In the genomic region with DNA sequence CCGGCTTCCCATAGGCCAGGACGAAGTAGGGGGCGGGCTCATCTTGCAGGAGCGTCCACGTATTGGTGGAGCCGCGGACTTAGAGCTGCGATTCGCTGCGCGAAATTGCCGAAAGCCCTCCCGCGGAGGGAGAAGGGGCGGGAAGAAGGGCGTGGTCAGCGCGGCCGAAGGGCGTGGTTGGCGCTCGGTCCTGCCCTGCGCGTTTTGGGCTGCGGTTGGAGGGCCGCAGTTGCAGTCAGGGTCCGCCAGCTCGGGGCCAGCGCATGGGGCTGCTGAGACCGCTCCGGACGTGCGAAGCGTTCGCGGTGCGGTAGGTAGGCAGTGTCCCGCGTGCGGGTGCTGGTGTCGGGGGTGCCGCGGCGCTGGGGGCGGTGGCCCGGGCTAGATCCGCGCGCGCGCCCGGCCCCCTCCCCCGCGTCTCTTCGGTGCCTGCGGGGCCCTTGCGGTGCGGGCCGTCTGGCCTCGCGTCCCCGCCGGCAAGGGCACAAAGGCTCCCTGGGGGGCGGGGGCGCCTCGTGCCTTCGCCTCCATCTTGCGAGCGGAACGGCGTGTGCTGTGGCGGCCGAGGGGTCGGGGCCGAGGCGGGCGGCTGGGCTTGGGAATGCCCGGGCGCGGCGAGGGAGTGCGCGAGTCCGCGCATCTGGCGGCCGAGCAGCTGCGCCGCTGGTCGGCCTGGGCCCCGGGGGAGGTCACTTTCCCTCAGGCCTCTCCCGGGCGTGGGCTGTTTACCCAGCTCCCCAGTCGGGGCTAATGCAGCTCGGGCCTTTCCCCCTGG, we compare ENCODE assay signal across 1 cellular context.
A peak's percentile ranks its signal among the peaks of the same experiment; 100 is the strongest.
TF ChIP-seq lines count a peak whose summit lies in the region.

A gene with protein sequence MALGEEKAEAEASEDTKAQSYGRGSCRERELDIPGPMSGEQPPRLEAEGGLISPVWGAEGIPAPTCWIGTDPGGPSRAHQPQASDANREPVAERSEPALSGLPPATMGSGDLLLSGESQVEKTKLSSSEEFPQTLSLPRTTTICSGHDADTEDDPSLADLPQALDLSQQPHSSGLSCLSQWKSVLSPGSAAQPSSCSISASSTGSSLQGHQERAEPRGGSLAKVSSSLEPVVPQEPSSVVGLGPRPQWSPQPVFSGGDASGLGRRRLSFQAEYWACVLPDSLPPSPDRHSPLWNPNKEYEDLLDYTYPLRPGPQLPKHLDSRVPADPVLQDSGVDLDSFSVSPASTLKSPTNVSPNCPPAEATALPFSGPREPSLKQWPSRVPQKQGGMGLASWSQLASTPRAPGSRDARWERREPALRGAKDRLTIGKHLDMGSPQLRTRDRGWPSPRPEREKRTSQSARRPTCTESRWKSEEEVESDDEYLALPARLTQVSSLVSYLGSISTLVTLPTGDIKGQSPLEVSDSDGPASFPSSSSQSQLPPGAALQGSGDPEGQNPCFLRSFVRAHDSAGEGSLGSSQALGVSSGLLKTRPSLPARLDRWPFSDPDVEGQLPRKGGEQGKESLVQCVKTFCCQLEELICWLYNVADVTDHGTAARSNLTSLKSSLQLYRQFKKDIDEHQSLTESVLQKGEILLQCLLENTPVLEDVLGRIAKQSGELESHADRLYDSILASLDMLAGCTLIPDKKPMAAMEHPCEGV (plus strand): TSS at position 202 of the 775 bp plus-strand sequence. CDS start 13,029 bp downstream, outside the sequence.

TF ChIP-seq in K562, 482 proteins besides CTCF, POLR2A, EP300 and RAD21 (continued from another document and continues in another):
- TF ChIP-seq, protein P1, sequence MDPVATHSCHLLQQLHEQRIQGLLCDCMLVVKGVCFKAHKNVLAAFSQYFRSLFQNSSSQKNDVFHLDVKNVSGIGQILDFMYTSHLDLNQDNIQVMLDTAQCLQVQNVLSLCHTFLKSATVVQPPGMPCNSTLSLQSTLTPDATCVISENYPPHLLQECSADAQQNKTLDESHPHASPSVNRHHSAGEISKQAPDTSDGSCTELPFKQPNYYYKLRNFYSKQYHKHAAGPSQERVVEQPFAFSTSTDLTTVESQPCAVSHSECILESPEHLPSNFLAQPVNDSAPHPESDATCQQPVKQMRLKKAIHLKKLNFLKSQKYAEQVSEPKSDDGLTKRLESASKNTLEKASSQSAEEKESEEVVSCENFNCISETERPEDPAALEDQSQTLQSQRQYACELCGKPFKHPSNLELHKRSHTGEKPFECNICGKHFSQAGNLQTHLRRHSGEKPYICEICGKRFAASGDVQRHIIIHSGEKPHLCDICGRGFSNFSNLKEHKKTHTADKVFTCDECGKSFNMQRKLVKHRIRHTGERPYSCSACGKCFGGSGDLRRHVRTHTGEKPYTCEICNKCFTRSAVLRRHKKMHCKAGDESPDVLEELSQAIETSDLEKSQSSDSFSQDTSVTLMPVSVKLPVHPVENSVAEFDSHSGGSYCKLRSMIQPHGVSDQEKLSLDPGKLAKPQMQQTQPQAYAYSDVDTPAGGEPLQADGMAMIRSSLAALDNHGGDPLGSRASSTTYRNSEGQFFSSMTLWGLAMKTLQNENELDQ (CRISPR knock-in tag; IDR thresholded peaks at IDR 0.05; ENCODE audit: borderline replicate concordance) = no peak
- TF ChIP-seq JUN (IDR thresholded peaks at IDR 0.05; ENCODE audit: borderline replicate concordance, low read depth, low read length) (no peak), JUN (CRISPR knock-in tag; IDR thresholded peaks at IDR 0.05; ENCODE audit: borderline replicate concordance) (0 out of 2 replicates have a peak, but pooled peaks have one; percentile 46), PHF20 (IDR thresholded peaks at IDR 0.05; ENCODE audit: partially characterized antibody) (no peak), RFX5 (IDR thresholded peaks at IDR 0.05; ENCODE audit: low read depth, low read length) (no peak), YY1 (IDR thresholded peaks at IDR 0.05; ENCODE audit: borderline replicate concordance in 1 of 3, control insufficient read depth in 1 of 3, extremely low read depth in 1 of 3, insufficient read depth in 3 of 3, insufficient read length in 1 of 3, insufficient replicate concordance in 2 of 3, low read depth in 1 of 3, low read length in 2 of 3) (peak; percentile 7 to 75 (median 68)), CBX2 (IDR thresholded peaks at IDR 0.05; ENCODE audit: insufficient read depth, low read length, poor library complexity, severe bottlenecking) (no peak), LEF1 (IDR thresholded peaks at IDR 0.05) (no peak), MAZ (CRISPR knock-in tag; conservative IDR thresholded peaks at IDR 0.05 in 1 of 2, IDR thresholded peaks at IDR 0.05 in 1 of 2) (peak in 1 of 2 experiments; percentile 93; a peak in 2 of 4 replicates), TCF3 (CRISPR knock-in tag; IDR thresholded peaks at IDR 0.05) (no peak), PURB (CRISPR knock-in tag; IDR thresholded peaks at IDR 0.05; ENCODE audit: low read depth) (no peak), KAT7 (CRISPR knock-in tag; IDR thresholded peaks at IDR 0.05; ENCODE audit: borderline replicate concordance) (peak; percentile 82), EGR1 (conservative IDR thresholded peaks at IDR 0.05) (peak; percentile 71), GTF2F1 (IDR thresholded peaks at IDR 0.05; ENCODE audit: low read depth, low read length) (no peak), ZNF507 (tag; conservative IDR thresholded peaks at IDR 0.05) (no peak), ZFP30 (CRISPR knock-in tag; IDR thresholded peaks at IDR 0.05; ENCODE audit: borderline replicate concordance) (no peak), ILK (tag; IDR thresholded peaks at IDR 0.05; ENCODE audit: borderline replicate concordance, low read depth) (no peak), TEAD1 (CRISPR knock-in tag; IDR thresholded peaks at IDR 0.05) (peak in 1 of 2 experiments; percentile 77; a peak in 2 of 4 replicates), LCOR (CRISPR knock-in tag; IDR thresholded peaks at IDR 0.05) (peak; percentile 84; the same call in 1 of the 2 replicates), CBX3 (IDR thresholded peaks at IDR 0.05; ENCODE audit: borderline replicate concordance in 1 of 2, low read length in 2 of 2) (no peak), POLR2AphosphoS2 (IDR thresholded peaks at IDR 0.05; ENCODE audit: low read length) (no peak), ATF1 (CRISPR knock-in tag; IDR thresholded peaks at IDR 0.05) (no peak), ATF1 (tag; IDR thresholded peaks at IDR 0.05) (peak; percentile 59), CHD2 (IDR thresholded peaks at IDR 0.05; ENCODE audit: low read depth, low read length) (peak; percentile 83), TBP (optimal IDR thresholded peaks at IDR 0.05; ENCODE audit: low read depth, low read length) (peak; percentile 77), SAFB2 (IDR thresholded peaks at IDR 0.05; ENCODE audit: borderline replicate concordance, low read depth, low read length, severe bottlenecking) (no peak), TAF7 (tag; IDR thresholded peaks at IDR 0.05) (peak; percentile 25; the same call in 1 of the 2 replicates), POLR2H (tag; IDR thresholded peaks at IDR 0.05; ENCODE audit: low read depth) (peak; percentile 55), HMG20A (CRISPR knock-in tag; conservative IDR thresholded peaks at IDR 0.05) (no peak), ZNF134 (CRISPR knock-in tag; conservative IDR thresholded peaks at IDR 0.05) (no peak), ILF3 (IDR thresholded peaks at IDR 0.05; ENCODE audit: borderline replicate concordance) (peak; percentile 54; the same call in 1 of the 2 replicates), BACH1 (tag; IDR thresholded peaks at IDR 0.05) (no peak), ZFX (CRISPR knock-in tag; IDR thresholded peaks at IDR 0.05) (peak; percentile 91), TBL1XR1 (IDR thresholded peaks at IDR 0.05; ENCODE audit: low read length in 2 of 2) (no peak)
- TF ChIP-seq, protein P2, sequence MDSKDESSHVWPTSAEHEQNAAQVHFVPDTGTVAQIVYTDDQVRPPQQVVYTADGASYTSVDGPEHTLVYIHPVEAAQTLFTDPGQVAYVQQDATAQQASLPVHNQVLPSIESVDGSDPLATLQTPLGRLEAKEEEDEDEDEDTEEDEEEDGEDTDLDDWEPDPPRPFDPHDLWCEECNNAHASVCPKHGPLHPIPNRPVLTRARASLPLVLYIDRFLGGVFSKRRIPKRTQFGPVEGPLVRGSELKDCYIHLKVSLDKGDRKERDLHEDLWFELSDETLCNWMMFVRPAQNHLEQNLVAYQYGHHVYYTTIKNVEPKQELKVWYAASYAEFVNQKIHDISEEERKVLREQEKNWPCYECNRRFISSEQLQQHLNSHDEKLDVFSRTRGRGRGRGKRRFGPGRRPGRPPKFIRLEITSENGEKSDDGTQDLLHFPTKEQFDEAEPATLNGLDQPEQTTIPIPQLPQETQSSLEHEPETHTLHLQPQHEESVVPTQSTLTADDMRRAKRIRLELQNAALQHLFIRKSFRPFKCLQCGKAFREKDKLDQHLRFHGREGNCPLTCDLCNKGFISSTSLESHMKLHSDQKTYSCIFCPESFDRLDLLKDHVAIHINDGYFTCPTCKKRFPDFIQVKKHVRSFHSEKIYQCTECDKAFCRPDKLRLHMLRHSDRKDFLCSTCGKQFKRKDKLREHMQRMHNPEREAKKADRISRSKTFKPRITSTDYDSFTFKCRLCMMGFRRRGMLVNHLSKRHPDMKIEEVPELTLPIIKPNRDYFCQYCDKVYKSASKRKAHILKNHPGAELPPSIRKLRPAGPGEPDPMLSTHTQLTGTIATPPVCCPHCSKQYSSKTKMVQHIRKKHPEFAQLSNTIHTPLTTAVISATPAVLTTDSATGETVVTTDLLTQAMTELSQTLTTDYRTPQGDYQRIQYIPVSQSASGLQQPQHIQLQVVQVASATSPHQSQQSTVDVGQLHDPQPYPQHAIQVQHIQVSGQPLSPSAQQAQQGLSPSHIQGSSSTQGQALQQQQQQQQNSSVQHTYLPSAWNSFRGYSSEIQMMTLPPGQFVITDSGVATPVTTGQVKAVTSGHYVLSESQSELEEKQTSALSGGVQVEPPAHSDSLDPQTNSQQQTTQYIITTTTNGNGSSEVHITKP (IDR thresholded peaks at IDR 0.05; ENCODE audit: partially characterized antibody) = no peak
- TF ChIP-seq, protein P3, sequence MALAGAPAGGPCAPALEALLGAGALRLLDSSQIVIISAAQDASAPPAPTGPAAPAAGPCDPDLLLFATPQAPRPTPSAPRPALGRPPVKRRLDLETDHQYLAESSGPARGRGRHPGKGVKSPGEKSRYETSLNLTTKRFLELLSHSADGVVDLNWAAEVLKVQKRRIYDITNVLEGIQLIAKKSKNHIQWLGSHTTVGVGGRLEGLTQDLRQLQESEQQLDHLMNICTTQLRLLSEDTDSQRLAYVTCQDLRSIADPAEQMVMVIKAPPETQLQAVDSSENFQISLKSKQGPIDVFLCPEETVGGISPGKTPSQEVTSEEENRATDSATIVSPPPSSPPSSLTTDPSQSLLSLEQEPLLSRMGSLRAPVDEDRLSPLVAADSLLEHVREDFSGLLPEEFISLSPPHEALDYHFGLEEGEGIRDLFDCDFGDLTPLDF (CRISPR knock-in tag; IDR thresholded peaks at IDR 0.05) = 0 out of 2 replicates have a peak, but pooled peaks have one; percentile 38
- TF ChIP-seq, protein P4, sequence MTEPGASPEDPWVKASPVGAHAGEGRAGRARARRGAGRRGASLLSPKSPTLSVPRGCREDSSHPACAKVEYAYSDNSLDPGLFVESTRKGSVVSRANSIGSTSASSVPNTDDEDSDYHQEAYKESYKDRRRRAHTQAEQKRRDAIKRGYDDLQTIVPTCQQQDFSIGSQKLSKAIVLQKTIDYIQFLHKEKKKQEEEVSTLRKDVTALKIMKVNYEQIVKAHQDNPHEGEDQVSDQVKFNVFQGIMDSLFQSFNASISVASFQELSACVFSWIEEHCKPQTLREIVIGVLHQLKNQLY (CRISPR knock-in tag; conservative IDR thresholded peaks at IDR 0.05) = no peak
- TF ChIP-seq, protein P5, sequence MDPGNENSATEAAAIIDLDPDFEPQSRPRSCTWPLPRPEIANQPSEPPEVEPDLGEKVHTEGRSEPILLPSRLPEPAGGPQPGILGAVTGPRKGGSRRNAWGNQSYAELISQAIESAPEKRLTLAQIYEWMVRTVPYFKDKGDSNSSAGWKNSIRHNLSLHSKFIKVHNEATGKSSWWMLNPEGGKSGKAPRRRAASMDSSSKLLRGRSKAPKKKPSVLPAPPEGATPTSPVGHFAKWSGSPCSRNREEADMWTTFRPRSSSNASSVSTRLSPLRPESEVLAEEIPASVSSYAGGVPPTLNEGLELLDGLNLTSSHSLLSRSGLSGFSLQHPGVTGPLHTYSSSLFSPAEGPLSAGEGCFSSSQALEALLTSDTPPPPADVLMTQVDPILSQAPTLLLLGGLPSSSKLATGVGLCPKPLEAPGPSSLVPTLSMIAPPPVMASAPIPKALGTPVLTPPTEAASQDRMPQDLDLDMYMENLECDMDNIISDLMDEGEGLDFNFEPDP (CRISPR knock-in tag; IDR thresholded peaks at IDR 0.05) = peak; percentile 63; the same call in 1 of the 2 replicates
- TF ChIP-seq, protein P6, sequence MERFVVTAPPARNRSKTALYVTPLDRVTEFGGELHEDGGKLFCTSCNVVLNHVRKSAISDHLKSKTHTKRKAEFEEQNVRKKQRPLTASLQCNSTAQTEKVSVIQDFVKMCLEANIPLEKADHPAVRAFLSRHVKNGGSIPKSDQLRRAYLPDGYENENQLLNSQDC (CRISPR knock-in tag; IDR thresholded peaks at IDR 0.05) = no peak
- TF ChIP-seq, protein P7, sequence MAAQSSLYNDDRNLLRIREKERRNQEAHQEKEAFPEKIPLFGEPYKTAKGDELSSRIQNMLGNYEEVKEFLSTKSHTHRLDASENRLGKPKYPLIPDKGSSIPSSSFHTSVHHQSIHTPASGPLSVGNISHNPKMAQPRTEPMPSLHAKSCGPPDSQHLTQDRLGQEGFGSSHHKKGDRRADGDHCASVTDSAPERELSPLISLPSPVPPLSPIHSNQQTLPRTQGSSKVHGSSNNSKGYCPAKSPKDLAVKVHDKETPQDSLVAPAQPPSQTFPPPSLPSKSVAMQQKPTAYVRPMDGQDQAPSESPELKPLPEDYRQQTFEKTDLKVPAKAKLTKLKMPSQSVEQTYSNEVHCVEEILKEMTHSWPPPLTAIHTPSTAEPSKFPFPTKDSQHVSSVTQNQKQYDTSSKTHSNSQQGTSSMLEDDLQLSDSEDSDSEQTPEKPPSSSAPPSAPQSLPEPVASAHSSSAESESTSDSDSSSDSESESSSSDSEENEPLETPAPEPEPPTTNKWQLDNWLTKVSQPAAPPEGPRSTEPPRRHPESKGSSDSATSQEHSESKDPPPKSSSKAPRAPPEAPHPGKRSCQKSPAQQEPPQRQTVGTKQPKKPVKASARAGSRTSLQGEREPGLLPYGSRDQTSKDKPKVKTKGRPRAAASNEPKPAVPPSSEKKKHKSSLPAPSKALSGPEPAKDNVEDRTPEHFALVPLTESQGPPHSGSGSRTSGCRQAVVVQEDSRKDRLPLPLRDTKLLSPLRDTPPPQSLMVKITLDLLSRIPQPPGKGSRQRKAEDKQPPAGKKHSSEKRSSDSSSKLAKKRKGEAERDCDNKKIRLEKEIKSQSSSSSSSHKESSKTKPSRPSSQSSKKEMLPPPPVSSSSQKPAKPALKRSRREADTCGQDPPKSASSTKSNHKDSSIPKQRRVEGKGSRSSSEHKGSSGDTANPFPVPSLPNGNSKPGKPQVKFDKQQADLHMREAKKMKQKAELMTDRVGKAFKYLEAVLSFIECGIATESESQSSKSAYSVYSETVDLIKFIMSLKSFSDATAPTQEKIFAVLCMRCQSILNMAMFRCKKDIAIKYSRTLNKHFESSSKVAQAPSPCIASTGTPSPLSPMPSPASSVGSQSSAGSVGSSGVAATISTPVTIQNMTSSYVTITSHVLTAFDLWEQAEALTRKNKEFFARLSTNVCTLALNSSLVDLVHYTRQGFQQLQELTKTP (IDR thresholded peaks at IDR 0.05; ENCODE audit: low read depth in 1 of 2, partially characterized antibody in 2 of 2) = no peak
- TF ChIP-seq, protein P8, sequence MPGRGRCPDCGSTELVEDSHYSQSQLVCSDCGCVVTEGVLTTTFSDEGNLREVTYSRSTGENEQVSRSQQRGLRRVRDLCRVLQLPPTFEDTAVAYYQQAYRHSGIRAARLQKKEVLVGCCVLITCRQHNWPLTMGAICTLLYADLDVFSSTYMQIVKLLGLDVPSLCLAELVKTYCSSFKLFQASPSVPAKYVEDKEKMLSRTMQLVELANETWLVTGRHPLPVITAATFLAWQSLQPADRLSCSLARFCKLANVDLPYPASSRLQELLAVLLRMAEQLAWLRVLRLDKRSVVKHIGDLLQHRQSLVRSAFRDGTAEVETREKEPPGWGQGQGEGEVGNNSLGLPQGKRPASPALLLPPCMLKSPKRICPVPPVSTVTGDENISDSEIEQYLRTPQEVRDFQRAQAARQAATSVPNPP (IDR thresholded peaks at IDR 0.05; ENCODE audit: borderline replicate concordance, insufficient read depth, insufficient read length) = no peak
